ENCODE assay signal across 24 cellular contexts in the genomic region with DNA sequence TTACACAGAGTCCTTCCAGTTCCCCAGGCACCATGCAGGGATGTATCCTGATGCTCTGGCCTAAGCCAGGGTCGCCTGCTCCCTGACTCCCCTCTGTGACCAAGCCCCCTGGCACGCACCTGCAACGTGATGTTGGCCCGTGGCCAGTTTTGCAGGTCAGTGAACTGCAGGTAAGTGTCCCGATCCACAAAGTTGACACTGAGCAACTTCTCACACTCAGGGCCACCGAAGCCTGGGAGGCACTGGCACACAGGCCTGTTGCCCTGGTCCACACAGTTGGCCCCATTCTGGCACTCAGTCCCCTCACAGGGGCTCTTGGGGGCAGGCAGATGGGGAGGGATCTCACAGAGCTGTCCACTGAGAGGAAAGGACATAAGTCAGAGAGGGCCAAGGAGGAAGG.
"Had no signal": no experiment of that assay in that cellular context is flagged by ENCODE, and none has a peak within 500 bp of the region (broad histone marks: within the 10 kb centered on the region; RNA-seq: fewer than 3 reads in every experiment).

No MANE protein-coding gene starts in this region.

- DNase-seq: activated CD4-positive, alpha-beta memory T cell treated with anti-CD3 and anti-CD28 coated beads for 36 hours; activated CD4-positive, alpha-beta T cell treated with anti-CD3 and anti-CD28 coated beads for 36 hours; activated CD4-positive, alpha-beta T cell treated with anti-CD3 and anti-CD28 coated beads, Interleukin-2, amount 10 ng/mL, durations not matched to agents 24 days and 14 days; activated CD4-positive, CD25-positive, alpha-beta regulatory T cell; activated CD4-positive, CD25-positive, alpha-beta regulatory T cell treated with anti-CD3 and anti-CD28 coated beads, Interleukin-2, amount 50 U/mL, for 72 hours; activated CD8-positive, alpha-beta T cell treated with anti-CD3 and anti-CD28 coated beads, Interleukin-2, amount 10 ng/mL, durations not matched to agents 7 days and 5 days; activated gamma-delta T cell treated with Interleukin-2 at 50 U/mL for 16 hours; activated naive CD4-positive, alpha-beta T cell treated with anti-CD3 and anti-CD28 coated beads, Interleukin-2, amount 50 U/mL, for 16 hours; activated naive CD4-positive, alpha-beta T cell treated with Interleukin-2 at 50 U/mL for 16 hours; activated T-cell treated with anti-CD3 and anti-CD28 coated beads for 4 hours; activated T-cell treated with anti-CD3 and anti-CD28 coated beads, Interleukin-2, amount 50 U/mL, for 24 hours; activated T-cell treated with anti-CD3 and anti-CD28 coated beads, Interleukin-2, amount 50 U/mL, for 72 hours; amniotic stem cell; anterior cingulate cortex; brain microvascular endothelial cell; cortex of kidney; dermis blood vessel endothelial cell; effector CD4-positive, alpha-beta T cell; effector memory CD8-positive, alpha-beta T cell; esophagus squamous epithelium; T-helper 2 cell had no signal

- H3K4me3 Mint-ChIP-seq: activated CD4-positive, alpha-beta memory T cell treated with anti-CD3 and anti-CD28 coated beads for 36 hours; activated CD4-positive, alpha-beta T cell treated with anti-CD3 and anti-CD28 coated beads for 36 hours; activated CD4-positive, alpha-beta T cell treated with anti-CD3 and anti-CD28 coated beads, Interleukin-2, amount 10 ng/mL, durations not matched to agents 24 days and 14 days; activated CD8-positive, alpha-beta T cell treated with anti-CD3 and anti-CD28 coated beads, Interleukin-2, amount 10 ng/mL, durations not matched to agents 7 days and 5 days; activated T-cell treated with anti-CD3 and anti-CD28 coated beads, Interleukin-2, amount 50 U/mL, for 24 hours; activated T-cell treated with anti-CD3 and anti-CD28 coated beads, Interleukin-2, amount 50 U/mL, for 72 hours; central memory CD8-positive, alpha-beta T cell; effector memory CD8-positive, alpha-beta T cell had no signal

- ATAC-seq: activated CD4-positive, alpha-beta T cell treated with anti-CD3 and anti-CD28 coated beads for 36 hours; activated CD8-positive, alpha-beta T cell treated with anti-CD3 and anti-CD28 coated beads, Interleukin-2, amount 10 ng/mL, durations not matched to agents 7 days and 5 days; activated T-cell treated with anti-CD3 and anti-CD28 coated beads, Interleukin-2, amount 50 U/mL, for 72 hours; effector memory CD8-positive, alpha-beta T cell had no signal

- H3K36me3 ChIP-seq: brain microvascular endothelial cell, esophagus squamous epithelium had no signal

- H3K4me1 ChIP-seq: esophagus squamous epithelium had no signal

- H3K27ac Mint-ChIP-seq: activated CD4-positive, alpha-beta memory T cell treated with anti-CD3 and anti-CD28 coated beads for 36 hours; activated CD4-positive, alpha-beta T cell treated with anti-CD3 and anti-CD28 coated beads for 36 hours; activated CD4-positive, alpha-beta T cell treated with anti-CD3 and anti-CD28 coated beads, Interleukin-2, amount 10 ng/mL, durations not matched to agents 24 days and 14 days; activated CD8-positive, alpha-beta T cell treated with anti-CD3 and anti-CD28 coated beads, Interleukin-2, amount 10 ng/mL, durations not matched to agents 7 days and 5 days; activated naive CD8-positive, alpha-beta T cell; activated T-cell treated with anti-CD3 and anti-CD28 coated beads, Interleukin-2, amount 50 U/mL, for 24 hours; effector memory CD8-positive, alpha-beta T cell had no signal

- H3K4me3 ChIP-seq: esophagus squamous epithelium had no signal

- H3K27me3 ChIP-seq: brain microvascular endothelial cell, esophagus squamous epithelium had no signal

- H3K4me1 Mint-ChIP-seq: activated CD4-positive, alpha-beta T cell treated with anti-CD3 and anti-CD28 coated beads for 36 hours; central memory CD8-positive, alpha-beta T cell had no signal

- H3K27me3 Mint-ChIP-seq: activated T-cell treated with anti-CD3 and anti-CD28 coated beads, Interleukin-2, amount 50 U/mL, for 24 hours; central memory CD8-positive, alpha-beta T cell had no signal

- H3K27ac ChIP-seq: brain microvascular endothelial cell, epithelial cell of prostate, esophagus squamous epithelium had no signal
